ENCODE assay signal across 1 cellular context in genomic region chr14:61811882-61812346, GRCh38.
TF ChIP-seq lines count a peak whose summit lies in the region.

No MANE protein-coding gene starts in this region.

TF ChIP-seq in HepG2, 621 proteins besides CTCF, POLR2A, EP300 and RAD21 (continued from another document):
- no peak for TF ChIP-seq BATF2 (CRISPR knock-in tag; IDR thresholded peaks at IDR 0.05)
